Comparison of ENCODE assay signal across 1 cellular context in the genomic region with DNA sequence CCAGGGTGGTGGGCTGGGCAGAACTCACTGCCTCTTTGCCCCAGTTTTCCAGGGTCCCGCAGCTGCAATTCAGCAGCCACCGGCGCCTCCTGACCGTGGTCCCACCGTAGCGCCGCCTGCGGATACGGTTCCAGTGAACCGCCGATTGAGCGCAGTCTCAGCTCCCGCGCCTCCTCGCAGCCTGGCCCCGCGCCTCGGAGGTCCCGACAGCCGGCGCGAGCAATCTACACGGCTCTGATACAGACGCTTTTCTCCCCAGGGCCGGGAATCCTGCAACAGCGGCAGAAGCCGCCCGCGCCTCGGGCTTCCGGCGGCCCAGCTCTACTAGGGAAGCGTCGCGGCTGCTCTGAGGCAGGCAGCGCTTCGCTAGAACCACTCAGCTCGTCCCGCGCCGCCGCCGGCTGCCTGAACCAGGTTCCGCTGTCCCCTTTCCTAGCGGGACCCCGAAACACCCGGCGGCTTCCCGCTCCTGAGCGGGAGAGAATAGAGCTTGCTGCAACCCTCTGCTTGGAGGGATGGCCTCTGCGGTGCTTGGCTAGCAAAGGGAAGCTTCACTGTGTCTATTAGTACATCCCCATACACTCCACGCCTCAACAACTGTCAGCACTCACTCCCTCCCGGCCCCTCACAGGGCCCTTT.
TF ChIP-seq lines count a peak whose summit lies in the region.

No MANE protein-coding gene starts in this region.

TF ChIP-seq in IMR-90, 13 proteins besides CTCF, POLR2A, EP300 and RAD21:
- TF ChIP-seq, protein P1, sequence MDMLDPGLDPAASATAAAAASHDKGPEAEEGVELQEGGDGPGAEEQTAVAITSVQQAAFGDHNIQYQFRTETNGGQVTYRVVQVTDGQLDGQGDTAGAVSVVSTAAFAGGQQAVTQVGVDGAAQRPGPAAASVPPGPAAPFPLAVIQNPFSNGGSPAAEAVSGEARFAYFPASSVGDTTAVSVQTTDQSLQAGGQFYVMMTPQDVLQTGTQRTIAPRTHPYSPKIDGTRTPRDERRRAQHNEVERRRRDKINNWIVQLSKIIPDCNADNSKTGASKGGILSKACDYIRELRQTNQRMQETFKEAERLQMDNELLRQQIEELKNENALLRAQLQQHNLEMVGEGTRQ (IDR thresholded peaks at IDR 0.05; ENCODE audit: low read depth, low read length) = no peak
